25 cellular contexts compared by ENCODE assay signal in genomic region chr20:46934746-46935283, GRCh38. TPM values are rescaled to one million over a fixed set of nuclear protein-coding genes. Genes with fewer than 3 reads are reported as not detected.
"Had no signal": no experiment of that assay in that cellular context is flagged by ENCODE, and none has a peak within 500 bp of the region (broad histone marks: within the 10 kb centered on the region; RNA-seq: fewer than 3 reads in every experiment).

No MANE protein-coding gene starts in this region.

- H3K27me3 ChIP-seq: body of pancreas, Peyer's patch, SJSA1 had no signal

- H3K4me1 ChIP-seq: body of pancreas, Peyer's patch, SJSA1 had no signal

- DNase-seq: activated CD4-positive, alpha-beta T cell treated with anti-CD3 and anti-CD28 coated beads, Interleukin-2, amount 10 ng/mL, durations not matched to agents 24 days and 14 days; activated CD4-positive, alpha-beta T cell treated with anti-CD3 and anti-CD28 coated beads, Interleukin-2, amount 50 U/mL, for 48 hours; activated CD4-positive, CD25-positive, alpha-beta regulatory T cell treated with anti-CD3 and anti-CD28 coated beads, Interleukin-2, amount 50 U/mL, for 72 hours; activated CD8-positive, alpha-beta memory T cell treated with anti-CD3 and anti-CD28 coated beads, Interleukin-2, amount 10 ng/mL, durations not matched to agents 7 days and 5 days; activated effector memory CD4-positive, alpha-beta T cell treated with Interleukin-2 at 50 U/mL for 16 hours; activated naive CD4-positive, alpha-beta T cell; activated T-cell treated with anti-CD3 and anti-CD28 coated beads, Interleukin-2, amount 50 U/mL, for 24 hours; aorta; body of pancreas; central memory CD4-positive, alpha-beta T cell; Karpas-422; MM.1S; NCI-H1105 treated with DMSO at 0.1 percent for 48 hours; NCI-H1436 treated with DMSO at 0.1 percent for 48 hours; NCI-H187; NCI-H2081; NCI-H510A treated with DMSO at 0.1 percent for 48 hours; Peyer's patch; Right ventricle myocardium superior; SW 1271 had no signal

- H3K27ac ChIP-seq: body of pancreas, Peyer's patch, RWPE1, SJSA1 had no signal

- ATAC-seq: activated CD8-positive, alpha-beta memory T cell treated with anti-CD3 and anti-CD28 coated beads, Interleukin-2, amount 10 ng/mL, durations not matched to agents 7 days and 5 days; body of pancreas; SK-N-SH treated with all-trans-retinoic acid at 6 μM for 48 hours; WTC11 had no signal

- H3K9me3 ChIP-seq: body of pancreas, Peyer's patch, SJSA1 had no signal

- H3K36me3 ChIP-seq: Peyer's patch, SJSA1 had no signal

- H3K4me3 ChIP-seq: body of pancreas, Peyer's patch, SJSA1 had no signal

RNA-seq across cellular contexts. Expression of gene EYA2, which starts 40.2 kb away (rescaled TPM):
- total RNA-seq: activated CD4-positive, alpha-beta T cell treated with anti-CD3 and anti-CD28 coated beads, Interleukin-2, amount 10 ng/mL, durations not matched to agents 24 days and 14 days; activated CD8-positive, alpha-beta memory T cell treated with anti-CD3 and anti-CD28 coated beads, Interleukin-2, amount 10 ng/mL, durations not matched to agents 7 days and 5 days; activated T-helper 1 cell treated with anti-CD3 and anti-CD28 coated beads, Interleukin-12 subunit alpha, Interleukin-12 subunit beta, Interleukin-2, Interleukin-4 antibody, amounts not matched to agents 30 ng/mL and 10 ng/mL and 1 ng/mL, durations not matched to agents 14 hours and 24 hours and 36 hours had no signal
